9 cellular contexts compared by ENCODE assay signal in the genomic region with DNA sequence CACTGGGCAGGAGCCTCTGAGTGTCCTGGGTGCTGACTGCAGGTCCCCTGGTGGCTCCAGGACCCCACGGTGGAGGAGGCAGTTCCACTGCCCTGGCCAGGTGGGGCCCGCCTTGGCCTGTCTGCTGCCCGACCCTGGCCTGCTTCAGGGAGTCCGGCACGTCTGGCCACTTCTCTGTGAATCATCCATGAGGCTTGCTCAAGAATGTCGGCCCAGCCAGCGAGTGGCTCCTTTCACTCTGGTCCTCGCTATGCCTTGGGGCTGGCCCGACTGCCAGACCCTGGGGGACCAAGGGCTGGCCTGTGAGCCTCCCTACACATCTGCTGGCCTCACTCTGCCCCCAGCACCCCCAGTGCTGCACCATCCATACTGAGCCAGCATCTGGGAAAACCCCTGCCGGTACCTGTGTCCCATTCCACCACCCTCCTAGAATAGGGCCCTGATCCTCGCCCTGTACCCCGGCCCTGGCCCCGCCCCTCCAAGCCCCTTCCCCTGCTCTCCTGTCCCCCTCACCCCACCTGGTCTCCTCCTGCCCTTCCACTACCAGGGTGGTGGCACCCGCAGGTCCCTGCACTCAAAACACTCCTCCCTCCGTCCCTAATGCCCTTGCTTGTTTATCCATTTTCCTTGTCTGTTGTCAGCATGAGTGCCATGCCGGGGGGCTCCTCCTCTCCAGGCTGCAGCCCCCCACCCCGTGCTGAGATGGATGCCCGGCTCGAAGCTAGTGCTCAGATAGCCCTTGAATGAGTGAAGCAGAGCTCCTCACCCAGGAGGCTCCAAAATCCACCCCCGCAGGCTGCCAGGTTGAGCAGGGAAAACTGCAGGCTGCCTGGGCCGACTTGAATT. TPM values are rescaled to one million over a fixed set of nuclear protein-coding genes. Genes with fewer than 3 reads are reported as not detected.
A peak's percentile ranks its signal among the peaks of the same experiment; 100 is the strongest.
DNase-seq lines count a peak whose midpoint lies in the region; ATAC-seq, FAIRE-seq and TF ChIP-seq lines count a peak whose summit lies in the region.
"Had no signal": no experiment of that assay in that cellular context is flagged by ENCODE, and none has a peak within 500 bp of the region (broad histone marks: within the 10 kb centered on the region; RNA-seq: fewer than 3 reads in every experiment).

No MANE protein-coding gene starts in this region.

- no peak overlapping the region for H4K91ac ChIP-seq in H1 (replicated peaks; ENCODE audit: insufficient read length, low read length)

- no peak for ATAC-seq in GM19395 (IDR thresholded peaks at IDR 0.05; ENCODE audit: unreplicated experiment)
- ATAC-seq: gastrocnemius medialis had no signal

- DNase-seq in AG04449 (ENCODE audit: low read depth, low spot score) (peak; percentile 33), HTR-8/SVneo (ENCODE audit: insufficient read length, low spot score) (no peak), H1 (ENCODE audit: low read depth in 1 of 2, low spot score in 2 of 2) (peak in 1 of 2 experiments; percentile 45), mesenteric fat pad (ENCODE audit: low spot score) (peak; percentile 90), NCI-H1930 (lab: John Stamatoyannopoulos, UW) (no peak)
- DNase-seq in stimulated activated CD4-positive, alpha-beta T cell treated with anti-CD3 and anti-CD28 coated beads, Interleukin-1b, Interleukin-23, amount 100 ng/mL, for 48 hours: no peak
- DNase-seq in activated CD4-positive, alpha-beta T cell treated with anti-CD3 and anti-CD28 coated beads, Interleukin-2, amount 50 U/mL, for 48 hours: no peak

- H3K4ac ChIP-seq in H1 (replicated peaks; ENCODE audit: insufficient read length, low read depth, low read length): no peak overlapping the region

- no peak overlapping the region for H3K18ac ChIP-seq in H1 (ENCODE audit: extremely low read depth, low read length)

- H4K5ac ChIP-seq in H1 (ENCODE audit: insufficient read length, low read depth, low read length): no peak overlapping the region

- H3K14ac ChIP-seq in H1 (ENCODE audit: insufficient read length): no peak overlapping the region

- no peaks in the 10 kb centered on the region for H4K20me1 ChIP-seq in H1 (replicated peaks in 1 of 2; ENCODE audit: control insufficient read depth in 1 of 2, insufficient read depth in 2 of 2, low read length in 2 of 2)

- no peak for TF ChIP-seq RAD21 in H1 (IDR thresholded peaks at IDR 0.05 in 1 of 2, conservative IDR thresholded peaks at IDR 0.05 in 1 of 2; ENCODE audit: low read depth in 2 of 2, low read length in 2 of 2)

- H3K79me1 ChIP-seq in H1 (ENCODE audit: low read depth, low read length): no peaks in the 10 kb centered on the region

- no peak overlapping the region for H2BK12ac ChIP-seq in H1 (ENCODE audit: low read depth, low read length)

- H3K27me3 ChIP-seq in H1 (replicated peaks in 1 of 4; ENCODE audit: control insufficient read depth in 3 of 4, extremely low read depth in 1 of 4, insufficient read depth in 3 of 4, low read length in 3 of 4): no peaks in the 10 kb centered on the region
- H3K27me3 ChIP-seq: gastrocnemius medialis had no signal

- H3K27ac ChIP-seq in H1 (ENCODE audit: low read depth, low read length): no peak overlapping the region; the same call in 1 of the 2 replicates
- H3K27ac ChIP-seq: gastrocnemius medialis had no signal

- WGBS in H1 (ENCODE audit: extremely low coverage in 1 of 2, insufficient coverage in 1 of 2, insufficient read length in 1 of 2, insufficient replicate concordance in 2 of 2, low coverage in 1 of 2, low lambda C conversion rate in 2 of 2, missing lambda C conversion rate in 1 of 2), 2 experiments: 85% methylated on average over 16 of the region's 21 CpGs; no CpG with 5 or more reads in 1 of the 2 experiments

- no peak overlapping the region for H2AK5ac ChIP-seq in H1 (ENCODE audit: low read depth, low read length)

- FAIRE-seq in HTR-8/SVneo (lab: Jason Lieb, UNC) (peak; percentile 13), H1 (lab: Jason Lieb, UNC) (no peak)

- H3K36me3 ChIP-seq in H1 (ENCODE audit: control insufficient read depth in 2 of 4, insufficient read depth in 4 of 4, low read length in 3 of 4): no peaks in the 10 kb centered on the region
- H3K36me3 ChIP-seq: gastrocnemius medialis had no signal

- no peaks in the 10 kb centered on the region for H3K23me2 ChIP-seq in H1 (ENCODE audit: low read depth, low read length)

- peak overlapping the region; percentile 21; the same call in 1 of the 2 replicates for H4K8ac ChIP-seq in H1 (ENCODE audit: extremely low read depth, insufficient read depth, low read length)

- H2AFZ ChIP-seq in H1 (ENCODE audit: low read length): no peak overlapping the region

- no peak for TF ChIP-seq EP300 in H1 (IDR thresholded peaks at IDR 0.05; ENCODE audit: borderline replicate concordance in 1 of 2, low read depth in 2 of 2, low read length in 2 of 2)

- no peak overlapping the region for H3K23ac ChIP-seq in H1 (ENCODE audit: insufficient read length)

- TF ChIP-seq CTCF in AG04449 (IDR thresholded peaks at IDR 0.05; ENCODE audit: insufficient read depth, low read length, missing control alignments): no peak
- TF ChIP-seq CTCF in H1 (IDR thresholded peaks at IDR 0.05; ENCODE audit: control extremely low read depth in 1 of 3, insufficient read depth in 1 of 3, low read depth in 1 of 3, low read length in 3 of 3): no peak

- H3K9me3 ChIP-seq in H1 (ENCODE audit: insufficient read depth in 2 of 2, low read depth in 1 of 2, low read length in 1 of 2): no peaks in the 10 kb centered on the region
- H3K9me3 ChIP-seq: gastrocnemius medialis had no signal

- no peak overlapping the region for H3K56ac ChIP-seq in H1 (replicated peaks; ENCODE audit: insufficient read length, low read depth, low read length)

- H3K4me3 ChIP-seq in AG04449 (ENCODE audit: low read depth, low read length) (no peak overlapping the region), H1 (ENCODE audit: extremely low read depth in 1 of 4, insufficient read depth in 2 of 4, low read depth in 3 of 4, low read length in 4 of 4) (no peak overlapping the region)
- H3K4me3 ChIP-seq: gastrocnemius medialis had no signal

- no peak overlapping the region for H2BK15ac ChIP-seq in H1 (ENCODE audit: low read length)

- H2BK5ac ChIP-seq in H1 (ENCODE audit: low read depth, low read length): no peak overlapping the region

- no peak for TF ChIP-seq POLR2A in H1 (IDR thresholded peaks at IDR 0.05; ENCODE audit: control extremely low read depth in 1 of 2, low read depth in 2 of 2, low read length in 2 of 2)

- no peak overlapping the region for H2BK120ac ChIP-seq in H1 (replicated peaks; ENCODE audit: low read depth, low read length)

- peaks cover 0 to 3% (median 0%) of the 10 kb centered on the region in 4 experiments; a peak in 1 of 7 replicates for H3K4me1 ChIP-seq in H1 (replicated peaks in 1 of 4; ENCODE audit: control insufficient read depth in 3 of 4, insufficient read depth in 4 of 4, low read length in 3 of 4)
- H3K4me1 ChIP-seq: gastrocnemius medialis had no signal

- no peak overlapping the region for H3K4me2 ChIP-seq in H1 (ENCODE audit: insufficient read depth in 1 of 2, low read depth in 2 of 2, low read length in 2 of 2)

- H3K9ac ChIP-seq in H1 (replicated peaks in 1 of 4; ENCODE audit: extremely low read depth in 1 of 4, low read depth in 3 of 4, low read length in 3 of 4): no peak overlapping the region

- no peaks in the 10 kb centered on the region for H3K79me2 ChIP-seq in H1 (ENCODE audit: control insufficient read depth in 1 of 2, insufficient read depth in 2 of 2, low read length in 2 of 2)

- POLR2A ChIA-PET in AG04449 (lab: Yijun Ruan, JAX) (no interaction called here), H1 (lab: Charles Lee; ENCODE audit: partially characterized antibody) (interaction anchor here (1.5 kb wide), 1 partner anchor 12 kb away, joined by 4 read pairs; no protein-coding TSS in a partner anchor)

- CTCF ChIA-PET in AG04449 (lab: Yijun Ruan, JAX): interaction anchor here (1.0 to 1.5 kb wide), 6 partner anchors 9 to 277 kb away, joined by 3 to 4 read pairs (median 3); a partner anchor contains a TSS
- CTCF ChIA-PET in H1 (lab: Charles Lee; ENCODE audit: partially characterized antibody): interaction anchor here (0.7 to 1.7 kb wide), 8 partner anchors 8 to 166 kb away, joined by 3 to 4 read pairs (median 3); no protein-coding TSS in a partner anchor

- no peak overlapping the region for H2BK20ac ChIP-seq in H1 (ENCODE audit: low read length)

TF ChIP-seq in H1, 55 proteins besides CTCF, POLR2A, EP300 and RAD21:
- TF ChIP-seq SP4 (IDR thresholded peaks at IDR 0.05; ENCODE audit: low read length) (no peak), MAFK (IDR thresholded peaks at IDR 0.05; ENCODE audit: low read depth, low read length) (no peak), ASH2L (IDR thresholded peaks at IDR 0.05; ENCODE audit: low read length) (no peak), SUZ12 (IDR thresholded peaks at IDR 0.05; ENCODE audit: low read length) (no peak), POLR2AphosphoS5 (IDR thresholded peaks at IDR 0.05; ENCODE audit: low read depth, low read length) (no peak), SP2 (IDR thresholded peaks at IDR 0.05; ENCODE audit: low read length) (no peak), EZH2 (IDR thresholded peaks at IDR 0.05; ENCODE audit: low read depth, low read length, severe bottlenecking) (no peak), CBX5 (IDR thresholded peaks at IDR 0.05; ENCODE audit: low read depth, low read length) (no peak)

RNA-seq across cellular contexts. Expression of a gene that starts 35.5 kb away (rescaled TPM):
- 4.7 and 5.1 TPM in 2 replicates for total RNA-seq in H1 (2021; fragmentation: NEBNext Ultra II Directional; extraction: Animal tissue kit (Norgen Biotek cat#: 25700))
- polyA plus RNA-seq in H1 (2011; rRNA removed): 2.4 and 5.5 TPM in 2 replicates
- polyA plus RNA-seq in H1 (2011; cell fraction: cytosol; rRNA removed): 4.9 TPM
- 13.5 TPM for polyA plus RNA-seq in H1 (2011; cell fraction: nucleus; rRNA removed)
- 2.0 to 4.3 TPM (median 2.9 TPM) in 4 replicates for polyA plus RNA-seq in H1 (2012, experiment 1 of 2)
- polyA plus RNA-seq in H1 (2012, experiment 2 of 2): 0.45 TPM
- polyA plus RNA-seq in H1 (2013, experiment 1 of 2): 1.8 TPM
- 1.7 TPM for polyA plus RNA-seq in H1 (2013, experiment 2 of 2)
- 6.9 and 7.2 TPM in 2 replicates for polyA minus RNA-seq in H1 (2011; rRNA and poly(A)+ RNA removed)
- 7.3 TPM for polyA minus RNA-seq in H1 (2011; cell fraction: cytosol; rRNA and poly(A)+ RNA removed)
- 6.4 TPM for polyA minus RNA-seq in H1 (2011; cell fraction: nucleus; rRNA and poly(A)+ RNA removed)
- total RNA-seq in mesenteric fat pad: 26.8 TPM

Comparison
In these comparisons a context has a peak if more than half of its experiments do, and no peak if none do; other contexts are left out.
1. DNase-seq: peak in AG04449 (single experiment) and mesenteric fat pad (single experiment); none in HTR-8/SVneo (single experiment), stimulated activated CD4-positive, alpha-beta T cell treated with anti-CD3 and anti-CD28 coated beads, Interleukin-1b, Interleukin-23, amount 100 ng/mL, for 48 hours (single experiment), activated CD4-positive, alpha-beta T cell treated with anti-CD3 and anti-CD28 coated beads, Interleukin-2, amount 50 U/mL, for 48 hours (0 of 2) and NCI-H1930 (0 of 2).